In genomic region chr16:79509221-79509631, GRCh38 we compare ENCODE assay signal across 13 cellular contexts.
DNase-seq lines count a peak whose midpoint lies in the region; ATAC-seq, FAIRE-seq and TF ChIP-seq lines count a peak whose summit lies in the region.
"Had no signal": no experiment of that assay in that cellular context is flagged by ENCODE, and none has a peak within 500 bp of the region (broad histone marks: within the 10 kb centered on the region; RNA-seq: fewer than 3 reads in every experiment).

No MANE protein-coding gene starts in this region.

- TF ChIP-seq POLR2A in K562 (conservative IDR thresholded peaks at IDR 0.05): no peak

- WGBS in K562 (ENCODE audit: insufficient coverage, low coverage, missing lambda C conversion rate): 0% methylated on average over 9 of the region's 9 CpGs

- in situ Hi-C loops in K562 (cut with MboI): no loop called here

- H3K4me1 ChIP-seq in BLaER1 (peaks cover 5% of the 10 kb centered on the region; the same call in 1 of the 2 replicates), K562 (replicated peaks in 1 of 2; ENCODE audit: control insufficient read depth in 2 of 2, insufficient read depth in 2 of 2, low read length in 2 of 2) (no peaks in the 10 kb centered on the region)

- DNase-seq in NCI-H1092 (lab: John Stamatoyannopoulos, UW) (peak; percentile 85), K562 (ENCODE audit: extremely low read depth in 1 of 4, low spot score in 3 of 4) (no peak), middle frontal gyrus (ENCODE audit: extremely low spot score, low spot score) (peak; percentile 18), NCI-H524 treated with DMSO at 0.1 percent for 48 hours (lab: John Stamatoyannopoulos, UW) (no peak), T-helper 1 cell (no peak), GM19240 (ENCODE audit: insufficient read length, low spot score) (no peak)
- DNase-seq: effector CD8-positive, alpha-beta T cell; islet precursor cell; NCI-H524 had no signal

- 0 out of 2 replicates have a peak overlapping the region, but pooled peaks have one; percentile 16 for H3K4me2 ChIP-seq in BLaER1
- H3K4me2 ChIP-seq in K562 (ENCODE audit: insufficient read depth, low read length): no peak overlapping the region

- TF ChIP-seq EP300 in K562 (IDR thresholded peaks at IDR 0.05; ENCODE audit: low read length): no peak

- H4K20me1 ChIP-seq in BLaER1: no peaks in the 10 kb centered on the region
- peaks cover 6% of the 10 kb centered on the region; the same call in 1 of the 2 replicates for H4K20me1 ChIP-seq in K562 (replicated peaks; ENCODE audit: control insufficient read depth, insufficient read depth, low read length)

- H3K36me3 ChIP-seq in BLaER1 (no peaks in the 10 kb centered on the region), K562 (ENCODE audit: control insufficient read depth, insufficient read depth, low read length) (no peaks in the 10 kb centered on the region)

- no peaks in the 10 kb centered on the region for H3K9me1 ChIP-seq in K562 (ENCODE audit: control insufficient read depth, insufficient read depth, low read length)

- POLR2A ChIA-PET in K562 (lab: Yijun Ruan, JAX): no interaction called here

- H3K9ac ChIP-seq in BLaER1: no peak overlapping the region
- H3K9ac ChIP-seq in K562 (ENCODE audit: insufficient read depth in 1 of 2, low read depth in 2 of 2, low read length in 2 of 2): no peak overlapping the region

- H3K27ac ChIP-seq in BLaER1: no peak overlapping the region
- H3K27ac ChIP-seq in K562 (ENCODE audit: extremely low read depth, low read depth, low read length): no peak overlapping the region

- intact Hi-C loops in K562 (cut with micrococcal nuclease): no loop called here

- H2AFZ ChIP-seq in K562 (ENCODE audit: low read depth, low read length): no peak overlapping the region

- no TSS peak for BruUV-seq in K562 (replicated peaks; lab: Mats Ljungman, UMichigan)

- CTCF ChIA-PET in K562 (lab: Yijun Ruan, JAX; ENCODE audit: low intra/inter-chr PET ratio): no interaction called here

- H3K27me3 ChIP-seq in BLaER1 (no peaks in the 10 kb centered on the region), K562 (ENCODE audit: control insufficient read depth in 2 of 2, insufficient read depth in 2 of 2, low read length in 2 of 2) (peaks cover 27 to 36% of the 10 kb centered on the region in 2 experiments; a peak in 4 of 5 replicates)

- FAIRE-seq in K562 (lab: Jason Lieb, UNC): no peak

- H3K9me3 ChIP-seq in BLaER1 (no peaks in the 10 kb centered on the region), K562 (replicated peaks; ENCODE audit: control insufficient read depth, insufficient read depth, low read depth, low read length) (no peaks in the 10 kb centered on the region)

- TF ChIP-seq CTCF in K562 (IDR thresholded peaks at IDR 0.05 in 2 of 3, conservative IDR thresholded peaks at IDR 0.05 in 1 of 3; ENCODE audit: insufficient read depth in 2 of 3, low read depth in 1 of 3, low read length in 3 of 3): no peak

- H3K4me3 ChIP-seq in BLaER1 (no peak overlapping the region), K562 (no peak overlapping the region)
- H3K4me3 ChIP-seq: skin epidermis had no signal

- TF ChIP-seq RAD21 in K562 (CRISPR knock-in tag; conservative IDR thresholded peaks at IDR 0.05 in 1 of 2, IDR thresholded peaks at IDR 0.05 in 1 of 2): no peak

- ATAC-seq in K562 (no peak), GM18511 (IDR thresholded peaks at IDR 0.05; ENCODE audit: unreplicated experiment) (no peak)
- ATAC-seq: stimulated activated memory B cell treated with anti-CD40 and anti-IgM and Interleukin-4, amounts not matched to agents 10 μg/mL and 1 μg/mL and 100 μg/mL, for 72 hours had no signal

- H3K79me2 ChIP-seq in K562 (ENCODE audit: control insufficient read depth, insufficient read depth, low read length): no peaks in the 10 kb centered on the region

TF ChIP-seq in K562, 482 proteins besides CTCF, POLR2A, EP300 and RAD21:
- 0 out of 2 replicates have a peak, but pooled peaks have one; percentile 32 for TF ChIP-seq SPI1 (IDR thresholded peaks at IDR 0.05; ENCODE audit: borderline replicate concordance, low read depth, low read length)
- TF ChIP-seq ETS2 (tag; IDR thresholded peaks at IDR 0.05; ENCODE audit: borderline replicate concordance, poor library complexity, severe bottlenecking): no peak

Comparison
In these comparisons a context has a peak if more than half of its experiments do, and no peak if none do; other contexts are left out.
1. DNase-seq: peak in NCI-H1092 (single experiment) and middle frontal gyrus (single experiment); none in K562 (0 of 4), NCI-H524 treated with DMSO at 0.1 percent for 48 hours (single experiment), T-helper 1 cell (0 of 5) and GM19240 (single experiment).